In the genomic region with DNA sequence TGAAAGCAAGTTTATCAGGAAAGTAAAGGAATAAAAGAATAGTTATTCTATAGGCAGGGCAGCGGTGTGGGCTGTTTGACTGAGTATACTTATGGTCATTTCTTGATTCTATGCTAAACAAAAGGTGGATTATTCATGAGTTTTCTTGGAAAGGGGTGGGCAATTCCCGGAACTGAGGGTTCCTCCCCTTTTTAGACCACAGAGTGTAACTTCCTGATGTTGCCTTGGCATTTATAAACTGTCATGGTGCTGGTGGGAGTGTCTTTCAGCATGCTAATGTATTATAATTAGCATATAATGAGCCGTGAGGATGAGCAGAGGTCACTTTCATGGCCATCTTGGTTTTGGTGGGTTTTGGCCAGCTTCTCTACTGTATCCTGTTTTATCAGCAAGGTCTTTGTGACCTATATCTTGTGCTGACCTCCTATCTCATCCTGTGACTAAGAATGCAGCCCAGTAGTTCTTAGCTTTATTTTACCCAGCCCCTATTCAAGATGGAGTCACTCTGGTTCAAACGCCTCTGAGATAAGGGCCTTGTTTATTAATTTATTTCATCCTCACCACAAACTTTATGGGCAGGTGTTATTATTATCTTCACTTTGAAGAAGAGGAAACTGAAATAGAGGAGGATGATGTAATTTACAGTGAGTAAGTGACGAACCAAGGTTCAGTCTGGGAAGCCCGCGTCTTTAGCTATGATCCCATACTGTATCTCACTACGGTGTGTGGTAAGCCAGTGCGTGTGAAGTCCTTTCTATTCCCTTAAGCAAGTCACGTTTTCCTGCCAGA, we compare ENCODE assay signal across 1 cellular context.
TF ChIP-seq lines count a peak whose summit lies in the region.

No MANE protein-coding gene starts in this region.

TF ChIP-seq in K562, 482 proteins besides CTCF, POLR2A, EP300 and RAD21 (continues in another document):
- TF ChIP-seq RBM15 (IDR thresholded peaks at IDR 0.05; ENCODE audit: insufficient read depth, low read length) (no peak), REST (CRISPR knock-in tag; IDR thresholded peaks at IDR 0.05; ENCODE audit: low read depth) (peak; percentile 79; the same call in 1 of the 2 replicates), PYGO2 (tag; IDR thresholded peaks at IDR 0.05) (peak; percentile 89), FOXA3 (CRISPR knock-in tag; conservative IDR thresholded peaks at IDR 0.05 in 1 of 2, IDR thresholded peaks at IDR 0.05 in 1 of 2) (0 out of 4 replicates have a peak, but pooled peaks of 1 of the 2 experiments have one; percentile 29), SMAD3 (CRISPR knock-in tag; conservative IDR thresholded peaks at IDR 0.05) (peak; percentile 98), TEAD2 (tag; IDR thresholded peaks at IDR 0.05) (peak; percentile 66; the same call in 1 of the 2 replicates), HEY1 (CRISPR knock-in tag; IDR thresholded peaks at IDR 0.05; ENCODE audit: borderline replicate concordance) (no peak), NFXL1 (CRISPR knock-in tag; IDR thresholded peaks at IDR 0.05) (peak; percentile 91), ZNF75A (CRISPR knock-in tag; IDR thresholded peaks at IDR 0.05) (peak; percentile 87), NFRKB (IDR thresholded peaks at IDR 0.05; ENCODE audit: low read depth) (no peak), BRF1 (IDR thresholded peaks at IDR 0.05; ENCODE audit: borderline replicate concordance, extremely low read depth, insufficient read length) (no peak), NR1H2 (CRISPR knock-in tag; IDR thresholded peaks at IDR 0.05) (no peak), ZNF197 (CRISPR knock-in tag; IDR thresholded peaks at IDR 0.05; ENCODE audit: low read depth) (peak; percentile 98), NBN (IDR thresholded peaks at IDR 0.05; ENCODE audit: low read depth) (no peak), ZKSCAN8 (CRISPR knock-in tag; IDR thresholded peaks at IDR 0.05) (peak; percentile 91), NELFE (IDR thresholded peaks at IDR 0.05; ENCODE audit: insufficient read depth, insufficient read length) (no peak), TAF7 (tag; IDR thresholded peaks at IDR 0.05) (peak; percentile 57; the same call in 1 of the 2 replicates), PML (IDR thresholded peaks at IDR 0.05; ENCODE audit: low read length) (no peak), ZC3H8 (IDR thresholded peaks at IDR 0.05) (no peak), E2F5 (CRISPR knock-in tag; IDR thresholded peaks at IDR 0.05) (no peak), LEF1 (IDR thresholded peaks at IDR 0.05) (no peak), UBTF (IDR thresholded peaks at IDR 0.05; ENCODE audit: borderline replicate concordance in 1 of 2, low read depth in 2 of 2, low read length in 2 of 2) (no peak), MECOM (CRISPR knock-in tag; IDR thresholded peaks at IDR 0.05) (peak; percentile 90), EZH2 (IDR thresholded peaks at IDR 0.05; ENCODE audit: borderline replicate concordance, low read depth, low read length) (no peak), PHF8 (IDR thresholded peaks at IDR 0.05; ENCODE audit: borderline replicate concordance, low read length) (no peak)
- TF ChIP-seq, protein P1, sequence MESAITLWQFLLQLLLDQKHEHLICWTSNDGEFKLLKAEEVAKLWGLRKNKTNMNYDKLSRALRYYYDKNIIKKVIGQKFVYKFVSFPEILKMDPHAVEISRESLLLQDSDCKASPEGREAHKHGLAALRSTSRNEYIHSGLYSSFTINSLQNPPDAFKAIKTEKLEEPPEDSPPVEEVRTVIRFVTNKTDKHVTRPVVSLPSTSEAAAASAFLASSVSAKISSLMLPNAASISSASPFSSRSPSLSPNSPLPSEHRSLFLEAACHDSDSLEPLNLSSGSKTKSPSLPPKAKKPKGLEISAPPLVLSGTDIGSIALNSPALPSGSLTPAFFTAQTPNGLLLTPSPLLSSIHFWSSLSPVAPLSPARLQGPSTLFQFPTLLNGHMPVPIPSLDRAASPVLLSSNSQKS (CRISPR knock-in tag; IDR thresholded peaks at IDR 0.05) = peak; percentile 84; the same call in 1 of the 2 replicates
- TF ChIP-seq, protein P2, sequence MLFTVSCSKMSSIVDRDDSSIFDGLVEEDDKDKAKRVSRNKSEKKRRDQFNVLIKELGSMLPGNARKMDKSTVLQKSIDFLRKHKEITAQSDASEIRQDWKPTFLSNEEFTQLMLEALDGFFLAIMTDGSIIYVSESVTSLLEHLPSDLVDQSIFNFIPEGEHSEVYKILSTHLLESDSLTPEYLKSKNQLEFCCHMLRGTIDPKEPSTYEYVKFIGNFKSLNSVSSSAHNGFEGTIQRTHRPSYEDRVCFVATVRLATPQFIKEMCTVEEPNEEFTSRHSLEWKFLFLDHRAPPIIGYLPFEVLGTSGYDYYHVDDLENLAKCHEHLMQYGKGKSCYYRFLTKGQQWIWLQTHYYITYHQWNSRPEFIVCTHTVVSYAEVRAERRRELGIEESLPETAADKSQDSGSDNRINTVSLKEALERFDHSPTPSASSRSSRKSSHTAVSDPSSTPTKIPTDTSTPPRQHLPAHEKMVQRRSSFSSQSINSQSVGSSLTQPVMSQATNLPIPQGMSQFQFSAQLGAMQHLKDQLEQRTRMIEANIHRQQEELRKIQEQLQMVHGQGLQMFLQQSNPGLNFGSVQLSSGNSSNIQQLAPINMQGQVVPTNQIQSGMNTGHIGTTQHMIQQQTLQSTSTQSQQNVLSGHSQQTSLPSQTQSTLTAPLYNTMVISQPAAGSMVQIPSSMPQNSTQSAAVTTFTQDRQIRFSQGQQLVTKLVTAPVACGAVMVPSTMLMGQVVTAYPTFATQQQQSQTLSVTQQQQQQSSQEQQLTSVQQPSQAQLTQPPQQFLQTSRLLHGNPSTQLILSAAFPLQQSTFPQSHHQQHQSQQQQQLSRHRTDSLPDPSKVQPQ (CRISPR knock-in tag; IDR thresholded peaks at IDR 0.05; ENCODE audit: borderline replicate concordance) = 0 out of 2 replicates have a peak, but pooled peaks have one; percentile 61
- TF ChIP-seq, protein P3, sequence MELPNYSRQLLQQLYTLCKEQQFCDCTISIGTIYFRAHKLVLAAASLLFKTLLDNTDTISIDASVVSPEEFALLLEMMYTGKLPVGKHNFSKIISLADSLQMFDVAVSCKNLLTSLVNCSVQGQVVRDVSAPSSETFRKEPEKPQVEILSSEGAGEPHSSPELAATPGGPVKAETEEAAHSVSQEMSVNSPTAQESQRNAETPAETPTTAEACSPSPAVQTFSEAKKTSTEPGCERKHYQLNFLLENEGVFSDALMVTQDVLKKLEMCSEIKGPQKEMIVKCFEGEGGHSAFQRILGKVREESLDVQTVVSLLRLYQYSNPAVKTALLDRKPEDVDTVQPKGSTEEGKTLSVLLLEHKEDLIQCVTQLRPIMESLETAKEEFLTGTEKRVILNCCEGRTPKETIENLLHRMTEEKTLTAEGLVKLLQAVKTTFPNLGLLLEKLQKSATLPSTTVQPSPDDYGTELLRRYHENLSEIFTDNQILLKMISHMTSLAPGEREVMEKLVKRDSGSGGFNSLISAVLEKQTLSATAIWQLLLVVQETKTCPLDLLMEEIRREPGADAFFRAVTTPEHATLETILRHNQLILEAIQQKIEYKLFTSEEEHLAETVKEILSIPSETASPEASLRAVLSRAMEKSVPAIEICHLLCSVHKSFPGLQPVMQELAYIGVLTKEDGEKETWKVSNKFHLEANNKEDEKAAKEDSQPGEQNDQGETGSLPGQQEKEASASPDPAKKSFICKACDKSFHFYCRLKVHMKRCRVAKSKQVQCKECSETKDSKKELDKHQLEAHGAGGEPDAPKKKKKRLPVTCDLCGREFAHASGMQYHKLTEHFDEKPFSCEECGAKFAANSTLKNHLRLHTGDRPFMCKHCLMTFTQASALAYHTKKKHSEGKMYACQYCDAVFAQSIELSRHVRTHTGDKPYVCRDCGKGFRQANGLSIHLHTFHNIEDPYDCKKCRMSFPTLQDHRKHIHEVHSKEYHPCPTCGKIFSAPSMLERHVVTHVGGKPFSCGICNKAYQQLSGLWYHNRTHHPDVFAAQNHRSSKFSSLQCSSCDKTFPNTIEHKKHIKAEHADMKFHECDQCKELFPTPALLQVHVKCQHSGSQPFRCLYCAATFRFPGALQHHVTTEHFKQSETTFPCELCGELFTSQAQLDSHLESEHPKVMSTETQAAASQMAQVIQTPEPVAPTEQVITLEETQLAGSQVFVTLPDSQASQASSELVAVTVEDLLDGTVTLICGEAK (IDR thresholded peaks at IDR 0.05) = no peak
- TF ChIP-seq, protein P3 (CRISPR knock-in tag; IDR thresholded peaks at IDR 0.05) = no peak
- TF ChIP-seq, protein P4, sequence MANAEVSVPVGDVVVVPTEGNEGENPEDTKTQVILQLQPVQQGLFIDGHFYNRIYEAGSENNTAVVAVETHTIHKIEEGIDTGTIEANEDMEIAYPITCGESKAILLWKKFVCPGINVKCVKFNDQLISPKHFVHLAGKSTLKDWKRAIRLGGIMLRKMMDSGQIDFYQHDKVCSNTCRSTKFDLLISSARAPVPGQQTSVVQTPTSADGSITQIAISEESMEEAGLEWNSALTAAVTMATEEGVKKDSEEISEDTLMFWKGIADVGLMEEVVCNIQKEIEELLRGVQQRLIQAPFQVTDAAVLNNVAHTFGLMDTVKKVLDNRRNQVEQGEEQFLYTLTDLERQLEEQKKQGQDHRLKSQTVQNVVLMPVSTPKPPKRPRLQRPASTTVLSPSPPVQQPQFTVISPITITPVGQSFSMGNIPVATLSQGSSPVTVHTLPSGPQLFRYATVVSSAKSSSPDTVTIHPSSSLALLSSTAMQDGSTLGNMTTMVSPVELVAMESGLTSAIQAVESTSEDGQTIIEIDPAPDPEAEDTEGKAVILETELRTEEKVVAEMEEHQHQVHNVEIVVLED (CRISPR knock-in tag; IDR thresholded peaks at IDR 0.05) = peak; percentile 71
